In genomic region chr3:60906283-60906682, GRCh38 we compare ENCODE assay signal across 10 cellular contexts.
"Had no signal": no experiment of that assay in that cellular context is flagged by ENCODE, and none has a peak within 500 bp of the region (broad histone marks: within the 10 kb centered on the region; RNA-seq: fewer than 3 reads in every experiment).

No MANE protein-coding gene starts in this region.

- FAIRE-seq: H54, HepG2 had no signal

- H3K9me3 ChIP-seq: HAP-1 had no signal

- H3K4me1 ChIP-seq: HAP-1 had no signal

- H3K4me2 ChIP-seq: KMS-11 had no signal

- H3K4me3 Mint-ChIP-seq: HFFc6, IgD-negative memory B cell had no signal

- ATAC-seq: HCT116, HepG2 had no signal

- H3K9ac ChIP-seq: KMS-11 had no signal

- H3K4me3 ChIP-seq: HAP-1 had no signal

- H3K36me3 ChIP-seq: HAP-1 had no signal

- H3K27ac ChIP-seq: HL-60, KMS-11 had no signal

- H3K27ac Mint-ChIP-seq: HFFc6, IgD-negative memory B cell had no signal

- H3K9me3 Mint-ChIP-seq: HFFc6, IgD-negative memory B cell had no signal

- DNase-seq: GOT3, HFFc6, KBM-7 had no signal

- H3K4me1 Mint-ChIP-seq: IgD-negative memory B cell had no signal

- H3K27me3 Mint-ChIP-seq: IgD-negative memory B cell had no signal
